In the genomic region with DNA sequence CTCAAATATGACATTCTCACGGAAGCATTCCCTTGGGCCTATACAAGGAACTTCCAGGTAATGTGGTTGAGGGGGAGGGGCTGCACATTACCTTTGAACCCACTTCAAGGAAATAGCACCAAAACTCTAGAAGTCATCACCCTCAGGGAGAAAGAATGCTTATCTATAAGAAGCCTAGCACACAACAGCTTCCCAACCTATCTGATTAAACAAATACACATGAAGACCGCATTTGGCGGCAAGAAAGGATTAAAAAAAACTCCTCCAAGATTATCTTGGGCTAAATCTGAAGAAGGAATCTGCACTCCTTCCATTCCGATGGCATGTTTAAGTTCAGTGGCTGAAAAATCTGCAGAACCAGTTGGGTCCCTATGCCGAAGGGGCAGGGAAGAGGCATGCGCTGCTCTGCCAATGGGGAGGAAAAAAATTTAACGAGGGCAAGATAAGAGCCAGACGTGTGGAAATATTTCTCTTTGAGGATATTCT, we compare ENCODE assay signal across 17 cellular contexts.
"Had no signal": no experiment of that assay in that cellular context is flagged by ENCODE, and none has a peak within 500 bp of the region (broad histone marks: within the 10 kb centered on the region; RNA-seq: fewer than 3 reads in every experiment).

No MANE protein-coding gene starts in this region.

- ATAC-seq: activated CD8-positive, alpha-beta T cell treated with anti-CD3 and anti-CD28 coated beads for 36 hours; foreskin keratinocyte had no signal

- H3K4me1 ChIP-seq: foreskin keratinocyte, tibial nerve had no signal

- H3K36me3 ChIP-seq: right atrium auricular region, tibial nerve had no signal

- DNase-seq: activated CD4-positive, alpha-beta T cell treated with anti-CD3 and anti-CD28 coated beads for 48 hours; activated CD4-positive, CD25-positive, alpha-beta regulatory T cell; activated CD8-positive, alpha-beta T cell treated with anti-CD3 and anti-CD28 coated beads for 36 hours; activated naive CD4-positive, alpha-beta T cell treated with anti-CD3 and anti-CD28 coated beads for 36 hours; activated T-cell treated with anti-CD3 and anti-CD28 coated beads, Interleukin-2, amount 50 U/mL, for 24 hours; anterior cingulate cortex; central memory CD4-positive, alpha-beta T cell; foreskin keratinocyte; hypothalamus; midbrain; occipital lobe had no signal

- H3K9me3 Mint-ChIP-seq: activated CD8-positive, alpha-beta T cell treated with anti-CD3 and anti-CD28 coated beads for 36 hours; activated naive CD4-positive, alpha-beta T cell treated with anti-CD3 and anti-CD28 coated beads for 36 hours; activated T-cell treated with anti-CD3 and anti-CD28 coated beads, Interleukin-2, amount 50 U/mL, for 24 hours; activated T-helper 2 cell treated with anti-CD3 and anti-CD28 coated beads, Interferon-gamma antibody, Interleukin-2, Interleukin-4, amounts not matched to agents 10 μg/mL and 5 μg/mL and 100 μg/mL, durations not matched to agents 14 hours and 24 hours and 36 hours; T-helper 2 cell treated with Interferon-gamma antibody and Interleukin-4, amounts not matched to agents 5 μg/mL and 100 μg/mL, for 36 hours had no signal

- H3K27me3 Mint-ChIP-seq: activated CD8-positive, alpha-beta T cell treated with anti-CD3 and anti-CD28 coated beads for 36 hours; activated T-cell treated with anti-CD3 and anti-CD28 coated beads, Interleukin-2, amount 50 U/mL, for 24 hours; stimulated activated naive CD8-positive, alpha-beta T cell treated with anti-CD3 and anti-CD28 coated beads, Interleukin-15, Interleukin-2, amounts not matched to agents 100 ng/mL and 50 ng/mL, for 24 hours had no signal

- H3K4me3 Mint-ChIP-seq: activated CD8-positive, alpha-beta T cell treated with anti-CD3 and anti-CD28 coated beads for 36 hours; activated naive CD4-positive, alpha-beta T cell treated with anti-CD3 and anti-CD28 coated beads for 36 hours; activated T-cell treated with anti-CD3 and anti-CD28 coated beads, Interleukin-2, amount 50 U/mL, for 24 hours; stimulated activated naive CD8-positive, alpha-beta T cell treated with anti-CD3 and anti-CD28 coated beads, Interleukin-15, Interleukin-2, amounts not matched to agents 100 ng/mL and 50 ng/mL, for 24 hours; T-helper 2 cell treated with Interferon-gamma antibody and Interleukin-4, amounts not matched to agents 5 μg/mL and 100 μg/mL, for 36 hours had no signal

- H3K27ac ChIP-seq: foreskin keratinocyte, right atrium auricular region, tibial nerve had no signal

- H3K4me3 ChIP-seq: lung, right atrium auricular region, tibial nerve had no signal

- H3K27me3 ChIP-seq: foreskin keratinocyte, right atrium auricular region, tibial nerve had no signal

- H3K9me3 ChIP-seq: right atrium auricular region, tibial nerve had no signal

- H3K27ac Mint-ChIP-seq: activated CD8-positive, alpha-beta T cell treated with anti-CD3 and anti-CD28 coated beads for 36 hours; activated naive CD4-positive, alpha-beta T cell treated with anti-CD3 and anti-CD28 coated beads for 36 hours; activated T-cell treated with anti-CD3 and anti-CD28 coated beads, Interleukin-2, amount 50 U/mL, for 24 hours; activated T-helper 2 cell treated with anti-CD3 and anti-CD28 coated beads, Interferon-gamma antibody, Interleukin-2, Interleukin-4, amounts not matched to agents 10 μg/mL and 5 μg/mL and 100 μg/mL, durations not matched to agents 14 hours and 24 hours and 36 hours; stimulated activated naive CD8-positive, alpha-beta T cell treated with anti-CD3 and anti-CD28 coated beads, Interleukin-15, Interleukin-2, amounts not matched to agents 100 ng/mL and 50 ng/mL, for 24 hours; T-helper 2 cell treated with Interferon-gamma antibody and Interleukin-4, amounts not matched to agents 5 μg/mL and 100 μg/mL, for 36 hours had no signal
